In genomic region chr4:74105656-74106275, GRCh38 we compare ENCODE assay signal across 2 cellular contexts.
A peak's percentile ranks its signal among the peaks of the same experiment; 100 is the strongest.
TF ChIP-seq lines count a peak whose summit lies in the region.

No MANE protein-coding gene starts in this region.

TF ChIP-seq in liver, 16 proteins besides CTCF, POLR2A, EP300 and RAD21:
- TF ChIP-seq HNF4A (conservative IDR thresholded peaks at IDR 0.05), result peak; percentile 84 to 88
- TF ChIP-seq NR2F2 (IDR thresholded peaks at IDR 0.05), result no peak
- TF ChIP-seq YY1 (IDR thresholded peaks at IDR 0.05), result peak; percentile 63
- peak; percentile 8 for TF ChIP-seq MAX (IDR thresholded peaks at IDR 0.05)
- no peak for TF ChIP-seq ZBTB33 (IDR thresholded peaks at IDR 0.05)
- peak; percentile 21 for TF ChIP-seq ATF3 (IDR thresholded peaks at IDR 0.05)
- TF ChIP-seq GABPA (IDR thresholded peaks at IDR 0.05 in 1 of 2, conservative IDR thresholded peaks at IDR 0.05 in 1 of 2), result no peak
- peak; percentile 25 to 67 for TF ChIP-seq JUND (IDR thresholded peaks at IDR 0.05)
- TF ChIP-seq FOXA2 (IDR thresholded peaks at IDR 0.05), result no peak
- TF ChIP-seq RXRA (IDR thresholded peaks at IDR 0.05), result peak; percentile 28 to 47
- no peak for TF ChIP-seq FOXA1 (IDR thresholded peaks at IDR 0.05)
- peak; percentile 86 for TF ChIP-seq SP1 (IDR thresholded peaks at IDR 0.05)
- peak; percentile 48 for TF ChIP-seq HNF4G (IDR thresholded peaks at IDR 0.05)
- no peak for TF ChIP-seq EGR1 (IDR thresholded peaks at IDR 0.05; ENCODE audit: low read depth in 2 of 2)
- TF ChIP-seq REST (IDR thresholded peaks at IDR 0.05), result peak; percentile 86

TF ChIP-seq in HepG2, 621 proteins besides CTCF, POLR2A, EP300 and RAD21:
- TF ChIP-seq DPF2 (CRISPR knock-in tag; IDR thresholded peaks at IDR 0.05; ENCODE audit: borderline replicate concordance, low read depth), result no peak
- TF ChIP-seq ZKSCAN8 (CRISPR knock-in tag; IDR thresholded peaks at IDR 0.05; ENCODE audit: borderline replicate concordance), result no peak
- TF ChIP-seq ZSCAN5A (CRISPR knock-in tag; IDR thresholded peaks at IDR 0.05; ENCODE audit: borderline replicate concordance), result no peak
- TF ChIP-seq ZNF747 (CRISPR knock-in tag; IDR thresholded peaks at IDR 0.05; ENCODE audit: borderline replicate concordance), result no peak
- TF ChIP-seq HNF4G (IDR thresholded peaks at IDR 0.05; ENCODE audit: borderline replicate concordance, low read depth, low read length), result no peak
- TF ChIP-seq HNF4G (CRISPR knock-in tag; IDR thresholded peaks at IDR 0.05; ENCODE audit: borderline replicate concordance, low read depth), result no peak
- no peak for TF ChIP-seq MLXIP (CRISPR knock-in tag; IDR thresholded peaks at IDR 0.05; ENCODE audit: borderline replicate concordance)
- no peak for TF ChIP-seq HNRNPLL (IDR thresholded peaks at IDR 0.05; ENCODE audit: low read depth, low read length, poor library complexity, severe bottlenecking)
- TF ChIP-seq HHEX (CRISPR knock-in tag; IDR thresholded peaks at IDR 0.05), result no peak
- no peak for TF ChIP-seq ARHGAP35 (CRISPR knock-in tag; IDR thresholded peaks at IDR 0.05; ENCODE audit: borderline replicate concordance)
- no peak for TF ChIP-seq ZNF788 (CRISPR knock-in tag; IDR thresholded peaks at IDR 0.05; ENCODE audit: borderline replicate concordance)
- TF ChIP-seq ZFP82 (CRISPR knock-in tag; IDR thresholded peaks at IDR 0.05; ENCODE audit: borderline replicate concordance), result no peak
- no peak for TF ChIP-seq RFXAP (CRISPR knock-in tag; IDR thresholded peaks at IDR 0.05; ENCODE audit: borderline replicate concordance)
- no peak for TF ChIP-seq TRIM22 (IDR thresholded peaks at IDR 0.05)
- no peak for TF ChIP-seq ZBTB2 (CRISPR knock-in tag; IDR thresholded peaks at IDR 0.05; ENCODE audit: low read depth)
- TF ChIP-seq MYNN (CRISPR knock-in tag; IDR thresholded peaks at IDR 0.05; ENCODE audit: low read depth), result no peak
- no peak for TF ChIP-seq RXRA (CRISPR knock-in tag; IDR thresholded peaks at IDR 0.05)
- TF ChIP-seq SATB2 (CRISPR knock-in tag; IDR thresholded peaks at IDR 0.05), result no peak
- TF ChIP-seq DRAP1 (CRISPR knock-in tag; IDR thresholded peaks at IDR 0.05), result no peak
